1 cellular context compared by ENCODE assay signal in the genomic region with DNA sequence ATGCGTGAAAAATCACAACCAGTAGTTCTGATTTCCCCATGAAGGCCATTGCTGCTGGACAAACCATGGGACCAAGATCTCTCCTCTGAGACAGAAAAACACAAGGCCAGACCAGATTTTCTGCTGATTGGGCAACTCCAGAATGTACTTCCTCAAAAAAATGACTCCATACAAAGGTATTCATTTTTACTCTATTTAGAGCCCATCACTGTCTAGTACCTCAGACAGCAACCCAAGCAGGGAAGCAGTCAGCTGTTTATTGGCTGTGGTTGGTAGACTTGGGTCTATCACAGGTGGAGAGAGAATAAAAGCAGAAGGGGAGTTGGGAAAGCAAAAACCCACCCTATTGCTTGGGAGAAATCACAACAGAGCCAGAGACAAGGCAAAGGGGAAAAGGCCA.
TF ChIP-seq lines count a peak whose summit lies in the region.

No MANE protein-coding gene starts in this region.

TF ChIP-seq in WTC11, 78 proteins besides CTCF, POLR2A, EP300 and RAD21 (continued from another document):
- TF ChIP-seq, protein P1, sequence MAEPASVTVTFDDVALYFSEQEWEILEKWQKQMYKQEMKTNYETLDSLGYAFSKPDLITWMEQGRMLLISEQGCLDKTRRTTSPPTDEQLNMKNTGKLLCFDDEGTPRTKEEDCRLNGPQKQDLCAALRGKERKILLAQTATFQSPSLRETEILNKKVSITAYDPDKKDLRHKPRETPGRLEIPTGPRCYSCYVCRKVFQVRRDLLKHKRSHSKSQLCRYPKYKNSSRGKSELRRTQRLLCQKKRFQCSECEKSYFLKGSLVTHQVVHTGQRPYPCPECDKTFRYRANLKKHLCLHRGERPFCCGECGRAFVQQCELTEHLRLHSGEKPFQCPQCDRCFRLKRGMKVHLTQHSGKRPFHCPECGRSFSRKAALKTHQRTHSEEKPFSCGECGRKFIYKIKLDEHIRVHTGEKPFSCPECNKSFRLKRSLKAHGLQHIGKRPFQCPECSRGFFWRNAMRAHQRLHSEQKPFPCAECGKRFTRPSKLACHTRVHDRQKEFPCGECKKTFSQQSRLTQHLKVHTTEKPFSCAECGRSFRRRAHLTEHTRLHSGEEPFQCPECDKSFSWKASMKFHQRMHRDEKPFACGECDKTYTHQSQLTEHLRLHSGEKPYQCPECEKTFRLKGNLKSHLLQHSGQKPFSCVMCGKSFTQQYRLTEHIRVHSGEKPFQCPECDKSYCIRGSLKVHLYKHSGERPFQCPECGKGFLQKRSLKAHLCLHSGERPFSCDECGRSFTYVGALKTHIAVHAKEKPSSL (CRISPR knock-in tag; conservative IDR thresholded peaks at IDR 0.05), result no peak
- no peak for TF ChIP-seq TEAD4 (CRISPR knock-in tag; IDR thresholded peaks at IDR 0.05)
